ENCODE assay signal across 17 cellular contexts in genomic region chr19:17070912-17071311, GRCh38. TPM values are rescaled to one million over a fixed set of nuclear protein-coding genes. Genes with fewer than 3 reads are reported as not detected.
DNase-seq lines count a peak whose midpoint lies in the region; ATAC-seq, FAIRE-seq and TF ChIP-seq lines count a peak whose summit lies in the region.
"Had no signal": no experiment of that assay in that cellular context is flagged by ENCODE, and none has a peak within 500 bp of the region (broad histone marks: within the 10 kb centered on the region; RNA-seq: fewer than 3 reads in every experiment).

No MANE protein-coding gene starts in this region.

- H2BK20ac ChIP-seq in H9 (ENCODE audit: low read depth, low read length, poor library complexity, severe bottlenecking): no peak overlapping the region

- H3K27ac Mint-ChIP-seq in activated CD4-positive, alpha-beta T cell treated with anti-CD3 and anti-CD28 coated beads, Interleukin-2, amount 10 ng/mL, durations not matched to agents 7 days and 5 days: peak overlapping the region; percentile 7
- peak overlapping the region in 2 of 3 experiments; percentile 3 to 74; a peak in 1 of 7 replicates for H3K27ac Mint-ChIP-seq in H9
- peak overlapping the region in 3 of 5 experiments; percentile 40 to 82 (median 53) for H3K27ac Mint-ChIP-seq in brain

- H4K5ac ChIP-seq in H9 (ENCODE audit: insufficient read length, low read depth, low read length): no peak overlapping the region

- no peak overlapping the region for H3K14ac ChIP-seq in H9 (ENCODE audit: insufficient read depth, low read length)

- TF ChIP-seq CTCF in H9 (conservative IDR thresholded peaks at IDR 0.05): no peak
- TF ChIP-seq CTCF in brain (conservative IDR thresholded peaks at IDR 0.05): no peak
- TF ChIP-seq CTCF in dorsolateral prefrontal cortex (IDR thresholded peaks at IDR 0.05 in 54 of 56, conservative IDR thresholded peaks at IDR 0.05 in 2 of 56; ENCODE audit: low read depth in 1 of 56, partially characterized antibody in 56 of 56): no peak

- CTCF ChIA-PET in activated CD4-positive, alpha-beta T cell treated with anti-CD3 and anti-CD28 coated beads, Interleukin-2, amount 10 ng/mL, durations not matched to agents 7 days and 5 days (lab: Charles Lee): no interaction called here

- H3K23ac ChIP-seq in H9 (ENCODE audit: insufficient read length, low read depth, low read length): no peak overlapping the region

- no peaks in the 10 kb centered on the region for H4K20me1 ChIP-seq in H9 (ENCODE audit: control insufficient read depth, insufficient read depth, insufficient read length)

- peaks cover 0 to 3% of the 10 kb centered on the region in 2 donors for H3K36me3 ChIP-seq in small intestine (ENCODE audit: control insufficient read depth in 2 of 2, insufficient read depth in 2 of 2, low read length in 2 of 2)

- H3K4me1 ChIP-seq in H9 (ENCODE audit: insufficient read depth, low read length) (peaks cover 4% of the 10 kb centered on the region; the same call in 1 of the 2 replicates), small intestine (ENCODE audit: control insufficient read depth in 2 of 2, insufficient read depth in 1 of 2, low read depth in 1 of 2, low read length in 1 of 2) (peaks cover 0 to 2% of the 10 kb centered on the region in 2 donors)

- no peak overlapping the region for H3K4ac ChIP-seq in H9 (ENCODE audit: low read depth, low read length)

- H4K91ac ChIP-seq in H9 (ENCODE audit: insufficient read length, low read depth, low read length): no peak overlapping the region

- intact Hi-C loops in dorsolateral prefrontal cortex (cut with DNase I): loop anchor here in 1 of 2 donors (5.0 kb wide), 1 partner anchor 146 kb away; the partner anchor contains the start of gene USE1

- DNase-seq in activated CD4-positive, alpha-beta T cell treated with anti-CD3 and anti-CD28 coated beads, Interleukin-2, amount 10 ng/mL, durations not matched to agents 7 days and 5 days: no peak
- DNase-seq in activated CD4-positive, alpha-beta T cell treated with anti-CD3 and anti-CD28 coated beads for 1 hour: no peak
- DNase-seq in H9 (no peak), small intestine (peak; percentile 51), dorsolateral prefrontal cortex (no peak)
- DNase-seq in activated naive CD4-positive, alpha-beta T cell treated with Interleukin-2 at 50 U/mL for 16 hours: no peak
- DNase-seq: 8988T; AML-193; CD4-positive, CD25-positive, alpha-beta regulatory T cell; DMS53; GM23248 had no signal

- no peak overlapping the region for H3K9ac ChIP-seq in H9 (ENCODE audit: extremely low read depth, insufficient read length, low read length)
- H3K9ac ChIP-seq: GM23248 had no signal

- H3K9me3 Mint-ChIP-seq in activated CD4-positive, alpha-beta T cell treated with anti-CD3 and anti-CD28 coated beads, Interleukin-2, amount 10 ng/mL, durations not matched to agents 7 days and 5 days: no peaks in the 10 kb centered on the region
- H3K9me3 Mint-ChIP-seq in H9 (no peaks in the 10 kb centered on the region), brain (peaks cover 0 to under 1% (median 0%) of the 10 kb centered on the region in 5 experiments)
- H3K9me3 Mint-ChIP-seq: CD4-positive, CD25-positive, alpha-beta regulatory T cell had no signal

- H3K23me2 ChIP-seq in H9 (ENCODE audit: insufficient read length, low read depth, low read length, poor library complexity, severe bottlenecking): peaks cover 6% of the 10 kb centered on the region

- no peaks in the 10 kb centered on the region for H3K27me3 Mint-ChIP-seq in activated CD4-positive, alpha-beta T cell treated with anti-CD3 and anti-CD28 coated beads, Interleukin-2, amount 10 ng/mL, durations not matched to agents 7 days and 5 days
- H3K27me3 Mint-ChIP-seq in H9 (ENCODE audit: low read depth): no peaks in the 10 kb centered on the region
- peaks cover under 1% of the 10 kb centered on the region for H3K27me3 Mint-ChIP-seq in brain
- H3K27me3 Mint-ChIP-seq: CD4-positive, CD25-positive, alpha-beta regulatory T cell had no signal

- no peak overlapping the region for H3K4me2 ChIP-seq in H9 (ENCODE audit: insufficient read depth, insufficient read length, low read length)

- H3K9me3 ChIP-seq in H9 (ENCODE audit: control insufficient read depth, low read depth, low read length) (no peaks in the 10 kb centered on the region), small intestine (ENCODE audit: control insufficient read depth, low read depth) (no peaks in the 10 kb centered on the region)
- H3K9me3 ChIP-seq: BLaER1 had no signal

- ATAC-seq in HG03045 (IDR thresholded peaks at IDR 0.05; ENCODE audit: unreplicated experiment): no peak

- POLR2A ChIA-PET in activated CD4-positive, alpha-beta T cell treated with anti-CD3 and anti-CD28 coated beads, Interleukin-2, amount 10 ng/mL, durations not matched to agents 7 days and 5 days (lab: Charles Lee): interaction anchor here (0.5 kb wide), 1 partner anchor 113 kb away, joined by 3 read pairs; no protein-coding TSS in a partner anchor

- H3K4me3 ChIP-seq in small intestine (ENCODE audit: low read depth in 1 of 2, low read length in 2 of 2) (no peak overlapping the region), dorsolateral prefrontal cortex (no peak overlapping the region)
- H3K4me3 ChIP-seq: BLaER1, GM23248 had no signal

- H3K27ac ChIP-seq in H9 (ENCODE audit: insufficient read length, low read depth, low read length): no peak overlapping the region
- no peak overlapping the region for H3K27ac ChIP-seq in small intestine (ENCODE audit: low read depth in 1 of 2, low read length in 1 of 2)
- no peak overlapping the region for H3K27ac ChIP-seq in dorsolateral prefrontal cortex
- H3K27ac ChIP-seq: GM23248 had no signal

- H3K4me3 Mint-ChIP-seq in activated CD4-positive, alpha-beta T cell treated with anti-CD3 and anti-CD28 coated beads, Interleukin-2, amount 10 ng/mL, durations not matched to agents 7 days and 5 days: no peak overlapping the region
- no peak overlapping the region; a peak in 1 of 5 replicates for H3K4me3 Mint-ChIP-seq in H9
- peak overlapping the region in 1 of 5 experiments; percentile 49 for H3K4me3 Mint-ChIP-seq in brain

- H3K36me3 Mint-ChIP-seq in activated CD4-positive, alpha-beta T cell treated with anti-CD3 and anti-CD28 coated beads, Interleukin-2, amount 10 ng/mL, durations not matched to agents 7 days and 5 days (ENCODE audit: low read depth): peaks cover 52% of the 10 kb centered on the region
- H3K36me3 Mint-ChIP-seq in H9 (ENCODE audit: insufficient read depth in 1 of 3, low read depth in 3 of 3) (peaks cover 31 to 57% (median 50%) of the 10 kb centered on the region in 3 experiments), brain (peaks cover 6% of the 10 kb centered on the region)

- no peak overlapping the region for H3K18ac ChIP-seq in H9 (ENCODE audit: insufficient read length, low read depth, low read length)

- H2BK15ac ChIP-seq in H9 (ENCODE audit: low read depth, low read length): no peak overlapping the region

- H3K27me3 ChIP-seq in H9 (ENCODE audit: insufficient read depth, low read length) (no peaks in the 10 kb centered on the region), small intestine (ENCODE audit: control insufficient read depth in 2 of 2, insufficient read depth in 2 of 2, low read length in 2 of 2) (no peaks in the 10 kb centered on the region), dorsolateral prefrontal cortex (no peaks in the 10 kb centered on the region)
- H3K27me3 ChIP-seq: BLaER1 had no signal

- no peak overlapping the region for H2AK5ac ChIP-seq in H9 (ENCODE audit: insufficient read length, low read length)

- H2BK120ac ChIP-seq in H9 (ENCODE audit: low read depth, low read length, poor library complexity, severe bottlenecking): no peak overlapping the region

- FAIRE-seq in small intestine (lab: Jason Lieb, UNC): no peak
- FAIRE-seq: H54 had no signal

- no peak overlapping the region for H2BK5ac ChIP-seq in H9 (ENCODE audit: insufficient read length, low read length)

- H3K79me2 ChIP-seq in H9 (ENCODE audit: insufficient read depth, low read length): peaks cover 3% of the 10 kb centered on the region; the same call in 1 of the 2 replicates

- no peak overlapping the region for H4K8ac ChIP-seq in H9 (replicated peaks; ENCODE audit: insufficient read length, low read depth, low read length)

- H3K79me1 ChIP-seq in H9 (ENCODE audit: insufficient read depth, low read depth, low read length, poor library complexity, severe bottlenecking): peaks cover 3% of the 10 kb centered on the region

- WGBS in H9 (ENCODE audit: extremely low coverage, insufficient read length, low lambda C conversion rate): no CpG with 5 or more reads among the region's 7 CpGs
- WGBS in small intestine, 3 donors: 26 to 72% (median 57%) methylated on average over 7 of the region's 7 CpGs

- H3K56ac ChIP-seq in H9 (ENCODE audit: insufficient read length, low read depth, low read length): no peak overlapping the region

- no peak overlapping the region for H3T11ph ChIP-seq in H9 (ENCODE audit: low read length)

- H2AFZ ChIP-seq in H9 (ENCODE audit: low read length): no peak overlapping the region
- H2AFZ ChIP-seq: GM23248 had no signal

- no peak overlapping the region for H2BK12ac ChIP-seq in H9 (ENCODE audit: insufficient read length, low read depth, low read length)

- H3K4me1 Mint-ChIP-seq in activated CD4-positive, alpha-beta T cell treated with anti-CD3 and anti-CD28 coated beads, Interleukin-2, amount 10 ng/mL, durations not matched to agents 7 days and 5 days: peaks cover 53% of the 10 kb centered on the region
- H3K4me1 Mint-ChIP-seq in H9 (peaks cover 34 to 37% of the 10 kb centered on the region in 2 experiments), brain (peaks cover 38% of the 10 kb centered on the region)

RNA-seq across cellular contexts. Expression of gene HAUS8, which starts 4.3 kb away (rescaled TPM):
- 10 to 100 TPM; 46.3 to 47.4 TPM for total RNA-seq in activated CD4-positive, alpha-beta T cell treated with anti-CD3 and anti-CD28 coated beads, Interleukin-2, amount 10 ng/mL, durations not matched to agents 7 days and 5 days
- total RNA-seq in H9 (2021) (27.8 and 29.4 TPM in 2 replicates), dorsolateral prefrontal cortex (1 to 10 TPM; 1.9 to 8.7 (median 4.2) TPM)
- polyA plus RNA-seq in brain (ENCODE audit: insufficient read depth, low read depth, low replicate concordance) (12.7 TPM), small intestine (10 to 100 TPM in 2 of 3 donors, 1 to 10 TPM in 1; 9.9 to 16.5 (median 16.5) TPM)

RNA-seq across cellular contexts. Expression of gene MYO9B, which starts 4.7 kb away (rescaled TPM):
- 100 to 1,000 TPM; 217 to 218 TPM for total RNA-seq in activated CD4-positive, alpha-beta T cell treated with anti-CD3 and anti-CD28 coated beads, Interleukin-2, amount 10 ng/mL, durations not matched to agents 7 days and 5 days
- total RNA-seq in H9 (2021) (58.5 and 58.6 TPM in 2 replicates), dorsolateral prefrontal cortex (100 to 1,000 TPM in 63 of 120 experiments, 10 to 100 TPM in 57; 49.9 to 250 (median 101) TPM)
- polyA plus RNA-seq in brain (ENCODE audit: insufficient read depth, low read depth, low replicate concordance) (41.2 TPM), small intestine (10 to 100 TPM; 31.6 to 62.1 (median 53.2) TPM)

RNA-seq across cellular contexts. Expression of gene CPAMD8, which starts 44.3 kb away (rescaled TPM):
- total RNA-seq in activated CD4-positive, alpha-beta T cell treated with anti-CD3 and anti-CD28 coated beads, Interleukin-2, amount 10 ng/mL, durations not matched to agents 7 days and 5 days: under 1 TPM; 0.22 to 0.60 TPM
- total RNA-seq in H9 (2021) (12.0 and 12.6 TPM in 2 replicates), dorsolateral prefrontal cortex (10 to 100 TPM in 50 of 120 experiments, 1 to 10 TPM in 70; 2.6 to 39.0 (median 9.2) TPM)
- polyA plus RNA-seq in brain (ENCODE audit: insufficient read depth, low read depth, low replicate concordance) (4.1 TPM), small intestine (1 to 10 TPM in 2 of 3 donors, under 1 TPM in 1; 0.45 to 7.1 (median 1.1) TPM)
- total RNA-seq: Daoy, HT-29 had no signal
